1 cellular context compared by ENCODE assay signal in the genomic region with DNA sequence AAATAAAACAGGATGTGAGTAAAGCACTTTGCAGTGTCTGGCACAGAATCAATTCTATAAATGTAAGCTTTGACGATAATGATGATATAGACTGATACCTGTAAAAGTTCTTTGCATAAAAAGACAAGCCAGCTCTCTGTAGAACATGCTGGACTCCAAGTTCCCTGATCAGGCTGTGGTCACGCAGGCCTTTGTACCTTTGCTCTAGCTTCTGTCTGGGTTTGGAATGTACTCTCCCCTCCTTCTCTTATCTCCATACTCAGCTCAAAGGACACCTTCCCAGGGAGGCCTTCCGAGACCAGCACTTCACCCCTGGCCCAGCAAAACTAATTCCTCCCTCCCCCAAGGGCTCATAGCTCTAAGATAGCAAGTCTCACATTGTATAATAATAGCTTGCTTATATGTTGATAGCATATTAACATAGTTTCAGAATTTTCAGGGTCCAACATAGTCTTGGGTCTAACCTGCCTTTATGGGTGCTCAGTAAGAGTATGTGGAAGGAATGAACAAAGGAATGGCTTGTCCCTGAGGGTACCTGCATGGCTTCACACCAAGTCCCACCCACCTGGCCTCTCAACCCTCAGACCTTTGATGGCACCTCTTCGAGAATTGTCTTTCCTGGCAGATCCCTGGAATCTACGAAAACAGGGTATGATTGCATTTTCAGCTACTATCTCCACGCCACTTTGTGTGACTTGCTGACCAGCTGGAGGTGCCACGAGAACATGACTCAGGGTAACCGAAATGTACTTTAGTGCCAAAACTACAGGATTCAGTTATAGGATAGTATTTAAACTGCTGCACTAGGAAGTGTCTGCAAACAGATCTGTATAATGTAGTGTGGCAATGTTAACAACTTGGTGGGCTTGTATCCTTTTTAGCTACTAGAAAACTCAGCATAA.
A peak's percentile ranks its signal among the peaks of the same experiment; 100 is the strongest.
TF ChIP-seq lines count a peak whose summit lies in the region.

No MANE protein-coding gene starts in this region.

TF ChIP-seq in HepG2, 621 proteins besides CTCF, POLR2A, EP300 and RAD21 (continued from another document and continues in another):
- TF ChIP-seq NFAT5 (CRISPR knock-in tag; IDR thresholded peaks at IDR 0.05) (no peak), MAFK (conservative IDR thresholded peaks at IDR 0.05 in 1 of 2, IDR thresholded peaks at IDR 0.05 in 1 of 2; ENCODE audit: low read length in 2 of 2) (peak; percentile 23 to 50; a peak in 3 of 4 replicates), ZNF567 (CRISPR knock-in tag; IDR thresholded peaks at IDR 0.05; ENCODE audit: borderline replicate concordance) (peak; percentile 57; the same call in 1 of the 2 replicates), SETDB1 (CRISPR knock-in tag; IDR thresholded peaks at IDR 0.05; ENCODE audit: borderline replicate concordance) (no peak), ZNF616 (CRISPR knock-in tag; IDR thresholded peaks at IDR 0.05; ENCODE audit: low read depth) (no peak), CHCHD3 (CRISPR knock-in tag; IDR thresholded peaks at IDR 0.05) (no peak), ZFP91 (CRISPR knock-in tag; IDR thresholded peaks at IDR 0.05; ENCODE audit: borderline replicate concordance) (peak; percentile 50; the same call in 1 of the 2 replicates), ZNF547 (CRISPR knock-in tag; IDR thresholded peaks at IDR 0.05) (no peak), RELA (CRISPR knock-in tag; IDR thresholded peaks at IDR 0.05) (no peak), FOXA3 (CRISPR knock-in tag; IDR thresholded peaks at IDR 0.05) (peak; percentile 69), IKZF1 (IDR thresholded peaks at IDR 0.05) (no peak), NFIC (IDR thresholded peaks at IDR 0.05; ENCODE audit: low read length) (peak; percentile 88), MTF1 (CRISPR knock-in tag; IDR thresholded peaks at IDR 0.05) (no peak), ELF3 (CRISPR knock-in tag; IDR thresholded peaks at IDR 0.05) (peak; percentile 86), EED (CRISPR knock-in tag; IDR thresholded peaks at IDR 0.05) (no peak), MTF2 (CRISPR knock-in tag; IDR thresholded peaks at IDR 0.05; ENCODE audit: borderline replicate concordance) (no peak), ZNF790 (CRISPR knock-in tag; IDR thresholded peaks at IDR 0.05; ENCODE audit: borderline replicate concordance) (no peak), WIZ (CRISPR knock-in tag; IDR thresholded peaks at IDR 0.05) (no peak), ZNF468 (CRISPR knock-in tag; IDR thresholded peaks at IDR 0.05) (0 out of 2 replicates have a peak, but pooled peaks have one; percentile 62), PAX8 (CRISPR knock-in tag; IDR thresholded peaks at IDR 0.05; ENCODE audit: borderline replicate concordance) (no peak), SP140L (CRISPR knock-in tag; IDR thresholded peaks at IDR 0.05; ENCODE audit: borderline replicate concordance) (no peak), NFKB2 (CRISPR knock-in tag; IDR thresholded peaks at IDR 0.05; ENCODE audit: borderline replicate concordance) (no peak), HOXD1 (CRISPR knock-in tag; IDR thresholded peaks at IDR 0.05) (no peak), TCF7 (IDR thresholded peaks at IDR 0.05; ENCODE audit: low read depth) (peak; percentile 61), NCOA2 (CRISPR knock-in tag; IDR thresholded peaks at IDR 0.05) (peak; percentile 93), GZF1 (CRISPR knock-in tag; IDR thresholded peaks at IDR 0.05) (0 out of 2 replicates have a peak, but pooled peaks have one; percentile 31), DR1 (CRISPR knock-in tag; IDR thresholded peaks at IDR 0.05) (no peak), MTA1 (CRISPR knock-in tag; IDR thresholded peaks at IDR 0.05; ENCODE audit: borderline replicate concordance) (no peak), ZNF724P (CRISPR knock-in tag; IDR thresholded peaks at IDR 0.05; ENCODE audit: borderline replicate concordance) (no peak), CBX1 (IDR thresholded peaks at IDR 0.05; ENCODE audit: low read depth) (no peak), KLF9 (CRISPR knock-in tag; IDR thresholded peaks at IDR 0.05; ENCODE audit: low read depth) (no peak), PITX1 (CRISPR knock-in tag; IDR thresholded peaks at IDR 0.05) (peak; percentile 91), GLMP (CRISPR knock-in tag; IDR thresholded peaks at IDR 0.05; ENCODE audit: borderline replicate concordance) (no peak), ZNF776 (CRISPR knock-in tag; IDR thresholded peaks at IDR 0.05) (no peak), ZSCAN30 (CRISPR knock-in tag; IDR thresholded peaks at IDR 0.05) (no peak), ZNF510 (CRISPR knock-in tag; IDR thresholded peaks at IDR 0.05; ENCODE audit: low read depth) (no peak), PCBP2 (optimal IDR thresholded peaks at IDR 0.05; ENCODE audit: low read depth, low read length, poor library complexity, severe bottlenecking) (no peak), EEA1 (CRISPR knock-in tag; IDR thresholded peaks at IDR 0.05; ENCODE audit: borderline replicate concordance) (no peak), TBP (CRISPR knock-in tag; IDR thresholded peaks at IDR 0.05) (no peak), MAFF (IDR thresholded peaks at IDR 0.05; ENCODE audit: low read depth, low read length) (peak; percentile 62), ATF3 (CRISPR knock-in tag; IDR thresholded peaks at IDR 0.05) (no peak; the same call in 1 of the 2 replicates), GPBP1L1 (CRISPR knock-in tag; IDR thresholded peaks at IDR 0.05) (no peak), MTA3 (CRISPR knock-in tag; IDR thresholded peaks at IDR 0.05) (no peak), ZNF317 (CRISPR knock-in tag; IDR thresholded peaks at IDR 0.05) (0 out of 2 replicates have a peak, but pooled peaks have one; percentile 70), ZBTB7A (CRISPR knock-in tag; IDR thresholded peaks at IDR 0.05) (0 out of 2 replicates have a peak, but pooled peaks have one; percentile 51), ZNF713 (CRISPR knock-in tag; IDR thresholded peaks at IDR 0.05) (no peak), ZFP90 (CRISPR knock-in tag; IDR thresholded peaks at IDR 0.05; ENCODE audit: borderline replicate concordance) (peak; percentile 83), HNRNPLL (IDR thresholded peaks at IDR 0.05; ENCODE audit: low read depth, low read length, poor library complexity, severe bottlenecking) (no peak), ZNF678 (CRISPR knock-in tag; IDR thresholded peaks at IDR 0.05) (no peak)
- TF ChIP-seq, protein P1, sequence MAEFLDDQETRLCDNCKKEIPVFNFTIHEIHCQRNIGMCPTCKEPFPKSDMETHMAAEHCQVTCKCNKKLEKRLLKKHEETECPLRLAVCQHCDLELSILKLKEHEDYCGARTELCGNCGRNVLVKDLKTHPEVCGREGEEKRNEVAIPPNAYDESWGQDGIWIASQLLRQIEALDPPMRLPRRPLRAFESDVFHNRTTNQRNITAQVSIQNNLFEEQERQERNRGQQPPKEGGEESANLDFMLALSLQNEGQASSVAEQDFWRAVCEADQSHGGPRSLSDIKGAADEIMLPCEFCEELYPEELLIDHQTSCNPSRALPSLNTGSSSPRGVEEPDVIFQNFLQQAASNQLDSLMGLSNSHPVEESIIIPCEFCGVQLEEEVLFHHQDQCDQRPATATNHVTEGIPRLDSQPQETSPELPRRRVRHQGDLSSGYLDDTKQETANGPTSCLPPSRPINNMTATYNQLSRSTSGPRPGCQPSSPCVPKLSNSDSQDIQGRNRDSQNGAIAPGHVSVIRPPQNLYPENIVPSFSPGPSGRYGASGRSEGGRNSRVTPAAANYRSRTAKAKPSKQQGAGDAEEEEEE (CRISPR knock-in tag; IDR thresholded peaks at IDR 0.05; ENCODE audit: borderline replicate concordance), result peak; percentile 40; the same call in 1 of the 2 replicates
- TF ChIP-seq, protein P2, sequence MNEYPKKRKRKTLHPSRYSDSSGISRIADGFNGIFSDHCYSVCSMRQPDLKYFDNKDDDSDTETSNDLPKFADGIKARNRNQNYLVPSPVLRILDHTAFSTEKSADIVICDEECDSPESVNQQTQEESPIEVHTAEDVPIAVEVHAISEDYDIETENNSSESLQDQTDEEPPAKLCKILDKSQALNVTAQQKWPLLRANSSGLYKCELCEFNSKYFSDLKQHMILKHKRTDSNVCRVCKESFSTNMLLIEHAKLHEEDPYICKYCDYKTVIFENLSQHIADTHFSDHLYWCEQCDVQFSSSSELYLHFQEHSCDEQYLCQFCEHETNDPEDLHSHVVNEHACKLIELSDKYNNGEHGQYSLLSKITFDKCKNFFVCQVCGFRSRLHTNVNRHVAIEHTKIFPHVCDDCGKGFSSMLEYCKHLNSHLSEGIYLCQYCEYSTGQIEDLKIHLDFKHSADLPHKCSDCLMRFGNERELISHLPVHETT (CRISPR knock-in tag; conservative IDR thresholded peaks at IDR 0.05), result no peak
- TF ChIP-seq, protein P3, sequence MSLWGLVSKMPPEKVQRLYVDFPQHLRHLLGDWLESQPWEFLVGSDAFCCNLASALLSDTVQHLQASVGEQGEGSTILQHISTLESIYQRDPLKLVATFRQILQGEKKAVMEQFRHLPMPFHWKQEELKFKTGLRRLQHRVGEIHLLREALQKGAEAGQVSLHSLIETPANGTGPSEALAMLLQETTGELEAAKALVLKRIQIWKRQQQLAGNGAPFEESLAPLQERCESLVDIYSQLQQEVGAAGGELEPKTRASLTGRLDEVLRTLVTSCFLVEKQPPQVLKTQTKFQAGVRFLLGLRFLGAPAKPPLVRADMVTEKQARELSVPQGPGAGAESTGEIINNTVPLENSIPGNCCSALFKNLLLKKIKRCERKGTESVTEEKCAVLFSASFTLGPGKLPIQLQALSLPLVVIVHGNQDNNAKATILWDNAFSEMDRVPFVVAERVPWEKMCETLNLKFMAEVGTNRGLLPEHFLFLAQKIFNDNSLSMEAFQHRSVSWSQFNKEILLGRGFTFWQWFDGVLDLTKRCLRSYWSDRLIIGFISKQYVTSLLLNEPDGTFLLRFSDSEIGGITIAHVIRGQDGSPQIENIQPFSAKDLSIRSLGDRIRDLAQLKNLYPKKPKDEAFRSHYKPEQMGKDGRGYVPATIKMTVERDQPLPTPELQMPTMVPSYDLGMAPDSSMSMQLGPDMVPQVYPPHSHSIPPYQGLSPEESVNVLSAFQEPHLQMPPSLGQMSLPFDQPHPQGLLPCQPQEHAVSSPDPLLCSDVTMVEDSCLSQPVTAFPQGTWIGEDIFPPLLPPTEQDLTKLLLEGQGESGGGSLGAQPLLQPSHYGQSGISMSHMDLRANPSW (CRISPR knock-in tag; IDR thresholded peaks at IDR 0.05; ENCODE audit: borderline replicate concordance), result peak; percentile 75; the same call in 1 of the 2 replicates
